1 cellular context compared by ENCODE assay signal in the genomic region with DNA sequence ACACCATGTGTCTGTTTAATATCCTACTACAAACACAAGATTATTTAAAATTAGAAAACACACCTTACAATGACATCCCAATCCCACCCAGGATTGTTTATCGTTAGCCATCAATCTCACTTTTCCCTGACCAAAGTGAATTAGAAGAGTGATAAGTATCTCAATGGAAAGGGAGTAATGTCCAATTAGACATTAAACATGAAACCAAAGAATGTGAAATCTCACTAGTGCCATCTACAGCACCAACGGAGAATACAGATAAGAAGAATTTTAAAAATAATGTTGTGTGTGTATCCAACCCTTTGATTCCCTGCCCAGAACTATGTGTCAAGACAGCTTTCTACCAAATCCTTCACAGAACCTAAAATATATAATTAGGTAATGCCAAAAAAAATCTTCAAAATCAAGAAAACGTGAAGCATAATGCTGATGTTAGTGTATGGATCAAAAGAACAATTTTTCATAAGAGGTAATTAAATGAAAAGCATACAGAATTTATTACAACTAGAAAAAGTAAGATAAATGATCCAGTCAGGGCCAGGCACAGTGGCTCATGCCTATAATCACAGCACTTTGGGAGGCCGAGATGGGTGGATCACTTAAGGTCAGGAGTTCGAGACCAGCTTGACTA.
TF ChIP-seq lines count a peak whose summit lies in the region.

No MANE protein-coding gene starts in this region.

TF ChIP-seq in HEK293, 187 proteins besides CTCF, POLR2A, EP300 and RAD21 (continued from another document):
- TF ChIP-seq, protein P1, sequence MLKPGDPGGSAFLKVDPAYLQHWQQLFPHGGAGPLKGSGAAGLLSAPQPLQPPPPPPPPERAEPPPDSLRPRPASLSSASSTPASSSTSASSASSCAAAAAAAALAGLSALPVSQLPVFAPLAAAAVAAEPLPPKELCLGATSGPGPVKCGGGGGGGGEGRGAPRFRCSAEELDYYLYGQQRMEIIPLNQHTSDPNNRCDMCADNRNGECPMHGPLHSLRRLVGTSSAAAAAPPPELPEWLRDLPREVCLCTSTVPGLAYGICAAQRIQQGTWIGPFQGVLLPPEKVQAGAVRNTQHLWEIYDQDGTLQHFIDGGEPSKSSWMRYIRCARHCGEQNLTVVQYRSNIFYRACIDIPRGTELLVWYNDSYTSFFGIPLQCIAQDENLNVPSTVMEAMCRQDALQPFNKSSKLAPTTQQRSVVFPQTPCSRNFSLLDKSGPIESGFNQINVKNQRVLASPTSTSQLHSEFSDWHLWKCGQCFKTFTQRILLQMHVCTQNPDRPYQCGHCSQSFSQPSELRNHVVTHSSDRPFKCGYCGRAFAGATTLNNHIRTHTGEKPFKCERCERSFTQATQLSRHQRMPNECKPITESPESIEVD (tag by site-specific recombination; IDR thresholded peaks at IDR 0.05) = 0 out of 2 replicates have a peak, but pooled peaks have one; percentile 33
- TF ChIP-seq ZNF266 (tag by site-specific recombination; IDR thresholded peaks at IDR 0.05; ENCODE audit: low read depth) = no peak
- TF ChIP-seq ZNF311 (tag by site-specific recombination; IDR thresholded peaks at IDR 0.05; ENCODE audit: borderline replicate concordance) = no peak
- TF ChIP-seq ZNF146 (tag by site-specific recombination; IDR thresholded peaks at IDR 0.05) = no peak
- TF ChIP-seq ZNF350 (tag by site-specific recombination; IDR thresholded peaks at IDR 0.05) = no peak
- TF ChIP-seq, protein P2, sequence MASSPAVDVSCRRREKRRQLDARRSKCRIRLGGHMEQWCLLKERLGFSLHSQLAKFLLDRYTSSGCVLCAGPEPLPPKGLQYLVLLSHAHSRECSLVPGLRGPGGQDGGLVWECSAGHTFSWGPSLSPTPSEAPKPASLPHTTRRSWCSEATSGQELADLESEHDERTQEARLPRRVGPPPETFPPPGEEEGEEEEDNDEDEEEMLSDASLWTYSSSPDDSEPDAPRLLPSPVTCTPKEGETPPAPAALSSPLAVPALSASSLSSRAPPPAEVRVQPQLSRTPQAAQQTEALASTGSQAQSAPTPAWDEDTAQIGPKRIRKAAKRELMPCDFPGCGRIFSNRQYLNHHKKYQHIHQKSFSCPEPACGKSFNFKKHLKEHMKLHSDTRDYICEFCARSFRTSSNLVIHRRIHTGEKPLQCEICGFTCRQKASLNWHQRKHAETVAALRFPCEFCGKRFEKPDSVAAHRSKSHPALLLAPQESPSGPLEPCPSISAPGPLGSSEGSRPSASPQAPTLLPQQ (tag by site-specific recombination; IDR thresholded peaks at IDR 0.05) = 0 out of 2 replicates have a peak, but pooled peaks have one; percentile 14
- TF ChIP-seq ZNF501 (tag by site-specific recombination; IDR thresholded peaks at IDR 0.05) = no peak
- TF ChIP-seq ZNF114 (tag by site-specific recombination; IDR thresholded peaks at IDR 0.05) = no peak
- no peak for TF ChIP-seq ZNF621 (tag by site-specific recombination; IDR thresholded peaks at IDR 0.05)
- no peak for TF ChIP-seq ZSCAN23 (tag by site-specific recombination; IDR thresholded peaks at IDR 0.05)
- no peak for TF ChIP-seq ZNF510 (tag by site-specific recombination; IDR thresholded peaks at IDR 0.05; ENCODE audit: insufficient replicate concordance)
- TF ChIP-seq, protein P3, sequence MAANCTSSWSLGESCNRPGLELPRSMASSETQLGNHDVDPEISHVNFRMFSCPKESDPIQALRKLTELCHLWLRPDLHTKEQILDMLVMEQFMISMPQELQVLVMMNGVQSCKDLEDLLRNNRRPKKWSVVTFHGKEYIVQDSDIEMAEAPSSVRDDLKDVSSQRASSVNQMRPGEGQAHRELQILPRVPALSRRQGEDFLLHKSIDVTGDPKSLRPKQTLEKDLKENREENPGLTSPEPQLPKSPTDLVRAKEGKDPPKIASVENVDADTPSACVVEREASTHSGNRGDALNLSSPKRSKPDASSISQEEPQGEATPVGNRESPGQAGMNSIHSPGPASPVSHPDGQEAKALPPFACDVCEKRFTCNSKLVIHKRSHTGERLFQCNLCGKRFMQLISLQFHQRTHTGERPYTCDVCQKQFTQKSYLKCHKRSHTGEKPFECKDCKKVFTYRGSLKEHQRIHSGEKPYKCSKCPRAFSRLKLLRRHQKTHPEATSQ (tag by site-specific recombination; IDR thresholded peaks at IDR 0.05) = no peak
- no peak for TF ChIP-seq ZNF23 (tag by site-specific recombination; IDR thresholded peaks at IDR 0.05; ENCODE audit: borderline replicate concordance)
- TF ChIP-seq MZF1 (tag by site-specific recombination; IDR thresholded peaks at IDR 0.05; ENCODE audit: borderline replicate concordance) = no peak
- peak; percentile 76 for TF ChIP-seq WT1 (tag by site-specific recombination; IDR thresholded peaks at IDR 0.05)
- no peak for TF ChIP-seq ZNF274 (IDR thresholded peaks at IDR 0.05; ENCODE audit: low read length)
- no peak for TF ChIP-seq ZNF274 (tag by site-specific recombination; IDR thresholded peaks at IDR 0.05; ENCODE audit: borderline replicate concordance)
- no peak for TF ChIP-seq RBAK (tag by site-specific recombination; IDR thresholded peaks at IDR 0.05)
- peak; percentile 51 for TF ChIP-seq ZNF654 (tag by site-specific recombination; IDR thresholded peaks at IDR 0.05; ENCODE audit: low read depth)
